Comparison of ENCODE assay signal across 16 cellular contexts in the genomic region with DNA sequence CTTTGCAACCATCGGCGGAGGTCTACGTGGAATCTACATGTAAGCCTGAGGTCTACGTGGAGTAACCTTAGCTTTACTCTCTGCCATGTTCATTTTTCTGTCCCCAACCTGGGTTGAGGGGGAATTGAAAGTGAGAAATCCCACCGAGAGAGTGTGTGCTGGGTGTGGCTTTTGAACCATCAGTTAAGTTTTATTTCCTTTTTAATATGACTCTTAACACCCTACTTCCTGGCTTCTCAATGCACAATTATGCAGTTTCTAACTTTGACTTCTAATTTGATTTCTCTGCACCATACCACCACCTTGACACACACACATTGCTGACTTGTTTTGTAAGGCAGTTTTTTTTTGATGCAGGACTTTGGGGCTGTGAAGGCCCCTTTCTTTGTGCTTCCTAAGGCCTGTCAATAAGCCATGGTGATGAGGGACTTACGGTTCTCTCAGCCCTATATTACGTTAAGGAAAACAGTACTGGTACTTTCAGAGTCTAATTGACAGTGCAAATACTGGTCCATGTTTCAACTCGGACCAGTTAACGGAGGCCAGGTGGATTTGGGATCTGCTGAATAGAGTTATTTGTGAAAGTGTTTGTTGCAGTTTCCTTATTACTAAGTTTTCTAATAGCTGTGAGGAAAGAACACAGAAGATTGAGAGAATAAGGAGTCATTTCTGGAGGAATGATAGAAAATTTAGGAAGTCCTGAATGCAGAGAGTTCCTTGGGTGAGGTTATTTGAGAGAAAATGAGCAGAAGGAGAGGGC.
A peak's percentile ranks its signal among the peaks of the same experiment; 100 is the strongest.
DNase-seq lines count a peak whose midpoint lies in the region; ATAC-seq and TF ChIP-seq lines count a peak whose summit lies in the region.
"Had no signal": no experiment of that assay in that cellular context is flagged by ENCODE, and none has a peak within 500 bp of the region (broad histone marks: within the 10 kb centered on the region; RNA-seq: fewer than 3 reads in every experiment).

No MANE protein-coding gene starts in this region.

- peaks cover 50 to 68% (median 57%) of the 10 kb centered on the region in 3 donors for H3K4me1 Mint-ChIP-seq in T-cell
- H3K4me1 Mint-ChIP-seq in effector memory CD8-positive, alpha-beta T cell (ENCODE audit: low read depth in 2 of 2), result peaks cover 41 to 45% of the 10 kb centered on the region in 2 donors

- POLR2A ChIA-PET in T-cell (lab: Charles Lee), result interaction anchor here in 1 of 2 donors (0.7 kb wide), 1 partner anchor 25 kb away, joined by 3 read pairs; no protein-coding TSS in a partner anchor

- H3K4me3 Mint-ChIP-seq in T-cell, result peak overlapping the region in 2 of 3 donors; percentile 8 to 13
- peak overlapping the region in 1 of 2 donors; percentile 50 for H3K4me3 Mint-ChIP-seq in effector memory CD8-positive, alpha-beta T cell

- DNase-seq in left ventricle myocardium inferior (no peak), Right ventricle myocardium inferior (ENCODE audit: missing footprints) (no peak), T-cell (no peak), suprapubic skin (ENCODE audit: low spot score in 2 of 2) (no peak), SW 1271 (lab: John Stamatoyannopoulos, UW) (no peak), NCI-H774 (lab: John Stamatoyannopoulos, UW) (no peak)
- no peak for DNase-seq in effector memory CD8-positive, alpha-beta T cell
- DNase-seq: central memory CD4-positive, alpha-beta T cell; DMS53; midbrain; NCI-H2081; NCI-H69; RPMI8226; stimulated activated naive CD4-positive, alpha-beta T cell treated with Interleukin-2 at 50 U/mL for 16 hours had no signal

- peak overlapping the region; percentile 72 to 89 for H3K27ac Mint-ChIP-seq in T-cell
- H3K27ac Mint-ChIP-seq in effector memory CD8-positive, alpha-beta T cell, result peak overlapping the region; percentile 31 to 94

- H3K9me3 ChIP-seq in left ventricle myocardium inferior (replicated peaks) (no peaks in the 10 kb centered on the region), suprapubic skin (no peaks in the 10 kb centered on the region)
- H3K9me3 ChIP-seq: gastroesophageal sphincter had no signal

- ATAC-seq in Right ventricle myocardium inferior (no peak), T-cell (replicated peaks in 1 of 4) (peak; percentile 22 to 49 (median 34)), GM18502 (IDR thresholded peaks at IDR 0.05; ENCODE audit: poor library complexity, unreplicated experiment) (no peak)
- ATAC-seq in effector memory CD8-positive, alpha-beta T cell (replicated peaks), result peak; percentile 32

- H3K4me1 ChIP-seq in left ventricle myocardium inferior, result peaks cover 73% of the 10 kb centered on the region
- peaks cover 53% of the 10 kb centered on the region for H3K4me1 ChIP-seq in suprapubic skin

- TF ChIP-seq CTCF in left ventricle myocardium inferior (IDR thresholded peaks at IDR 0.05; ENCODE audit: borderline replicate concordance), result no peak
- no peak for TF ChIP-seq CTCF in suprapubic skin (IDR thresholded peaks at IDR 0.05)

- H3K27me3 ChIP-seq in left ventricle myocardium inferior (ENCODE audit: low read depth) (no peaks in the 10 kb centered on the region), suprapubic skin (no peaks in the 10 kb centered on the region)
- H3K27me3 ChIP-seq: gastroesophageal sphincter had no signal

- no peak for TF ChIP-seq EP300 in suprapubic skin (IDR thresholded peaks at IDR 0.05)

- H3K4me3 ChIP-seq in left ventricle myocardium inferior (no peak overlapping the region), suprapubic skin (no peak overlapping the region)
- H3K4me3 ChIP-seq: gastroesophageal sphincter had no signal

- H3K27me3 Mint-ChIP-seq in T-cell, result no peaks in the 10 kb centered on the region
- no peaks in the 10 kb centered on the region for H3K27me3 Mint-ChIP-seq in effector memory CD8-positive, alpha-beta T cell

- H3K36me3 ChIP-seq in left ventricle myocardium inferior, result peaks cover 8% of the 10 kb centered on the region
- H3K36me3 ChIP-seq in suprapubic skin, result no peaks in the 10 kb centered on the region

- CTCF ChIA-PET in T-cell (lab: Charles Lee), result no interaction called here

- TF ChIP-seq POLR2A in suprapubic skin (IDR thresholded peaks at IDR 0.05), result no peak

- H3K36me3 Mint-ChIP-seq in T-cell, result peaks cover 38% of the 10 kb centered on the region
- peaks cover 14% of the 10 kb centered on the region for H3K36me3 Mint-ChIP-seq in effector memory CD8-positive, alpha-beta T cell (ENCODE audit: insufficient read depth)

- 90% methylated on average over 9 of the region's 9 CpGs for whole genome bisulfite sequencing in suprapubic skin

- H3K27ac ChIP-seq in left ventricle myocardium inferior (replicated peaks) (peak overlapping the region; percentile 75), suprapubic skin (peak overlapping the region; percentile 58)

- no peaks in the 10 kb centered on the region for H3K9me3 Mint-ChIP-seq in T-cell
- H3K9me3 Mint-ChIP-seq in effector memory CD8-positive, alpha-beta T cell, result no peaks in the 10 kb centered on the region

- intact Hi-C loops in left ventricle myocardium inferior (cut with micrococcal nuclease), result no loop called here
- intact Hi-C loops in Right ventricle myocardium inferior (cut with DNase I), result no loop called here

Comparison
In these comparisons a context has a peak if more than half of its experiments do, and no peak if none do; other contexts are left out.
1. ATAC-seq: peak in T-cell (4 of 4) and effector memory CD8-positive, alpha-beta T cell (single experiment); none in Right ventricle myocardium inferior (single experiment) and GM18502 (single experiment).